ENCODE assay signal across 16 cellular contexts in genomic region chr7:113099284-113099919, GRCh38. TPM values are rescaled to one million over a fixed set of nuclear protein-coding genes. Genes with fewer than 3 reads are reported as not detected.
A peak's percentile ranks its signal among the peaks of the same experiment; 100 is the strongest.
DNase-seq lines count a peak whose midpoint lies in the region; ATAC-seq and TF ChIP-seq lines count a peak whose summit lies in the region.
"Had no signal": no experiment of that assay in that cellular context is flagged by ENCODE, and none has a peak within 500 bp of the region (broad histone marks: within the 10 kb centered on the region; RNA-seq: fewer than 3 reads in every experiment).

No MANE protein-coding gene starts in this region.

- H3K27me3 Mint-ChIP-seq in nephron (ENCODE audit: low read depth) = no peaks in the 10 kb centered on the region

- no peaks in the 10 kb centered on the region for H3K9me3 Mint-ChIP-seq in nephron
- H3K9me3 Mint-ChIP-seq: CD4-positive, alpha-beta memory T cell; T-helper 1 cell treated with Interleukin-12 subunit alpha and Interleukin-12 subunit beta and Interleukin-4 antibody, amounts not matched to agents 30 μg/mL and 1 μg/mL, for 36 hours had no signal

- no peaks in the 10 kb centered on the region for H4K20me1 ChIP-seq in fibroblast of lung (ENCODE audit: control insufficient read depth, extremely low read depth, insufficient read depth, low read length)

- H3K36me3 Mint-ChIP-seq in nephron (ENCODE audit: low read depth) = no peaks in the 10 kb centered on the region
- H3K36me3 Mint-ChIP-seq: activated CD8-positive, alpha-beta memory T cell treated with anti-CD3 and anti-CD28 coated beads, Interleukin-2, amount 10 ng/mL, durations not matched to agents 7 days and 5 days; CD4-positive, alpha-beta memory T cell had no signal

- no peak for DNase-seq in left ventricle myocardium inferior
- DNase-seq in right atrium auricular region (ENCODE audit: low spot score) = no peak
- no peak for DNase-seq in fibroblast of lung (ENCODE audit: low read depth in 2 of 2)
- DNase-seq in NCI-H1105 (lab: John Stamatoyannopoulos, UW) = no peak
- no peak for DNase-seq in NCI-H2081 treated with DMSO at 0.1 percent for 48 hours (lab: John Stamatoyannopoulos, UW)
- DNase-seq in tibial artery = no peak
- DNase-seq: activated CD4-positive, CD25-positive, alpha-beta regulatory T cell; activated CD8-positive, alpha-beta memory T cell treated with anti-CD3 and anti-CD28 coated beads, Interleukin-2, amount 10 ng/mL, durations not matched to agents 7 days and 5 days; activated gamma-delta T cell treated with Interleukin-2 at 50 U/mL for 16 hours; CD4-positive, alpha-beta memory T cell; NCI-H526; Peyer's patch had no signal

- ATAC-seq in GM18519 (IDR thresholded peaks at IDR 0.05; ENCODE audit: low FRiP score, unreplicated experiment) = no peak
- ATAC-seq: activated CD8-positive, alpha-beta memory T cell treated with anti-CD3 and anti-CD28 coated beads, Interleukin-2, amount 10 ng/mL, durations not matched to agents 7 days and 5 days had no signal

- H3K4me2 ChIP-seq in fibroblast of lung (ENCODE audit: extremely low read depth, insufficient read depth, low read length) = peak overlapping the region; percentile 29

- H3K27ac Mint-ChIP-seq in nephron = peak overlapping the region; percentile 3 to 68 (median 67)
- H3K27ac Mint-ChIP-seq: activated CD8-positive, alpha-beta memory T cell treated with anti-CD3 and anti-CD28 coated beads, Interleukin-2, amount 10 ng/mL, durations not matched to agents 7 days and 5 days; CD4-positive, alpha-beta memory T cell; T-helper 1 cell treated with Interleukin-12 subunit alpha and Interleukin-12 subunit beta and Interleukin-4 antibody, amounts not matched to agents 30 μg/mL and 1 μg/mL, for 36 hours had no signal

- H3K4me1 Mint-ChIP-seq in nephron = peaks cover 5% of the 10 kb centered on the region
- H3K4me1 Mint-ChIP-seq: activated CD8-positive, alpha-beta memory T cell treated with anti-CD3 and anti-CD28 coated beads, Interleukin-2, amount 10 ng/mL, durations not matched to agents 7 days and 5 days; CD4-positive, alpha-beta memory T cell had no signal

- H3K4me3 ChIP-seq in left ventricle myocardium inferior (peak overlapping the region; percentile 22), right atrium auricular region (no peak overlapping the region), fibroblast of lung (replicated peaks in 1 of 4; ENCODE audit: control extremely low read depth in 1 of 4, insufficient read depth in 1 of 4, low read depth in 3 of 4, low read length in 4 of 4) (no peak overlapping the region), tibial artery (no peak overlapping the region)
- H3K4me3 ChIP-seq: Peyer's patch had no signal

- H3K79me2 ChIP-seq in fibroblast of lung (ENCODE audit: control insufficient read depth, insufficient read depth, low read length) = no peaks in the 10 kb centered on the region

- no peak overlapping the region for H3K9ac ChIP-seq in fibroblast of lung (ENCODE audit: insufficient read depth, low read length)

- H3K9me3 ChIP-seq in left ventricle myocardium inferior (replicated peaks) (no peaks in the 10 kb centered on the region), right atrium auricular region (no peaks in the 10 kb centered on the region), fibroblast of lung (ENCODE audit: control insufficient read depth, insufficient read depth, low read depth, low read length) (no peaks in the 10 kb centered on the region), tibial artery (no peaks in the 10 kb centered on the region)
- H3K9me3 ChIP-seq: Peyer's patch had no signal

- no peaks in the 10 kb centered on the region for H3K4me1 ChIP-seq in left ventricle myocardium inferior
- H3K4me1 ChIP-seq in right atrium auricular region = no peaks in the 10 kb centered on the region
- H3K4me1 ChIP-seq in fibroblast of lung (ENCODE audit: control insufficient read depth, extremely low read depth, insufficient read depth, low read length) = no peaks in the 10 kb centered on the region
- no peaks in the 10 kb centered on the region for H3K4me1 ChIP-seq in tibial artery
- H3K4me1 ChIP-seq: Peyer's patch had no signal

- intact Hi-C loops in left ventricle myocardium inferior (cut with micrococcal nuclease) = no loop called here
- intact Hi-C loops in tibial artery (cut with DNase I; ENCODE audit: low total_unique reads) = no loop called here

- H3K27ac ChIP-seq in left ventricle myocardium inferior (replicated peaks) (peak overlapping the region; percentile 31), right atrium auricular region (peak overlapping the region in 1 of 2 donors; percentile 36), fibroblast of lung (ENCODE audit: insufficient read depth, low read length) (no peak overlapping the region), tibial artery (no peak overlapping the region)
- H3K27ac ChIP-seq: Peyer's patch had no signal

- H3K4me3 Mint-ChIP-seq in nephron = peak overlapping the region in 1 of 3 experiments; percentile 23
- H3K4me3 Mint-ChIP-seq: activated CD8-positive, alpha-beta memory T cell treated with anti-CD3 and anti-CD28 coated beads, Interleukin-2, amount 10 ng/mL, durations not matched to agents 7 days and 5 days; CD4-positive, alpha-beta memory T cell; T-helper 1 cell treated with Interleukin-12 subunit alpha and Interleukin-12 subunit beta and Interleukin-4 antibody, amounts not matched to agents 30 μg/mL and 1 μg/mL, for 36 hours had no signal

- TF ChIP-seq CTCF in left ventricle myocardium inferior (IDR thresholded peaks at IDR 0.05; ENCODE audit: borderline replicate concordance) = no peak
- no peak for TF ChIP-seq CTCF in right atrium auricular region (IDR thresholded peaks at IDR 0.05)
- TF ChIP-seq CTCF in fibroblast of lung (conservative IDR thresholded peaks at IDR 0.05 in 1 of 2, IDR thresholded peaks at IDR 0.05 in 1 of 2; ENCODE audit: low read depth in 1 of 2, low read length in 2 of 2) = no peak
- TF ChIP-seq CTCF in nephron (IDR thresholded peaks at IDR 0.05; ENCODE audit: unreplicated experiment in 3 of 3) = no peak
- TF ChIP-seq CTCF in tibial artery (IDR thresholded peaks at IDR 0.05) = no peak

- H3K36me3 ChIP-seq in left ventricle myocardium inferior = no peaks in the 10 kb centered on the region
- H3K36me3 ChIP-seq in right atrium auricular region = no peaks in the 10 kb centered on the region
- no peaks in the 10 kb centered on the region for H3K36me3 ChIP-seq in fibroblast of lung (ENCODE audit: control insufficient read depth, insufficient read depth, low read length)
- H3K36me3 ChIP-seq in tibial artery = no peaks in the 10 kb centered on the region
- H3K36me3 ChIP-seq: Peyer's patch had no signal

- H3K27me3 ChIP-seq in left ventricle myocardium inferior (ENCODE audit: low read depth) = no peaks in the 10 kb centered on the region
- no peaks in the 10 kb centered on the region for H3K27me3 ChIP-seq in right atrium auricular region
- no peaks in the 10 kb centered on the region for H3K27me3 ChIP-seq in fibroblast of lung (ENCODE audit: control insufficient read depth, insufficient read depth, low read length)
- no peaks in the 10 kb centered on the region for H3K27me3 ChIP-seq in tibial artery
- H3K27me3 ChIP-seq: Peyer's patch had no signal

- H2AFZ ChIP-seq in fibroblast of lung (ENCODE audit: low read length) = no peak overlapping the region

RNA-seq across cellular contexts. Expression of gene GPR85, which starts 12.8 kb away (rescaled TPM):
- total RNA-seq in left ventricle myocardium inferior (0.69 TPM), right atrium auricular region (1 to 10 TPM; 2.0 to 2.3 TPM), fibroblast of lung (2.1 and 9.2 TPM in 2 replicates)
- 3.0 and 6.9 TPM in 2 replicates for polyA plus RNA-seq in fibroblast of lung
- 2.0 and 4.2 TPM in 2 replicates for polyA plus RNA-seq in fibroblast of lung (2012)
- polyA minus RNA-seq in fibroblast of lung (ENCODE audit: low replicate concordance) = 1.6 and 3.5 TPM in 2 replicates
- total RNA-seq: activated CD8-positive, alpha-beta memory T cell treated with anti-CD3 and anti-CD28 coated beads, Interleukin-2, amount 10 ng/mL, durations not matched to agents 7 days and 5 days; CD4-positive, alpha-beta memory T cell; osteocyte; Peyer's patch had no signal
- polyA plus RNA-seq: CD4-positive, alpha-beta memory T cell had no signal

RNA-seq across cellular contexts. Expression of gene SMIM30, which starts 19.0 kb away (rescaled TPM):
- total RNA-seq in left ventricle myocardium inferior (148 TPM), right atrium auricular region (100 to 1,000 TPM in 1 of 2 donors, 10 to 100 TPM in 1; 93.1 to 208 TPM), fibroblast of lung (46.7 and 71.0 TPM in 2 replicates)
- polyA plus RNA-seq in fibroblast of lung = 66.1 and 69.6 TPM in 2 replicates
- polyA plus RNA-seq in fibroblast of lung (2012) = 59.8 and 66.8 TPM in 2 replicates
- polyA minus RNA-seq in fibroblast of lung (ENCODE audit: low replicate concordance) = 11.8 and 29.8 TPM in 2 replicates
